In genomic region chr12:123670882-123671728, GRCh38 we compare ENCODE assay signal across 1 cellular context.
TF ChIP-seq lines count a peak whose summit lies in the region.

TCTN2 (plus strand) TSS chr12:123671113; CDS start chr12:123671241, 128 bp downstream.

TF ChIP-seq in HCT116, 20 proteins besides CTCF, POLR2A, EP300 and RAD21 (continued from another document):
- TF ChIP-seq REST (IDR thresholded peaks at IDR 0.05; ENCODE audit: low read depth) (no peak), EZH2 (IDR thresholded peaks at IDR 0.05) (no peak), JUND (IDR thresholded peaks at IDR 0.05) (no peak), ZFX (IDR thresholded peaks at IDR 0.05) (peak; percentile 40; the same call in 1 of the 2 replicates), POLR2AphosphoS5 (IDR thresholded peaks at IDR 0.05; ENCODE audit: low read depth, low read length) (peak; percentile 57), ELF1 (IDR thresholded peaks at IDR 0.05; ENCODE audit: borderline replicate concordance, low read depth) (no peak), CBX3 (IDR thresholded peaks at IDR 0.05; ENCODE audit: low read depth) (no peak), TCF7L2 (IDR thresholded peaks at IDR 0.05; ENCODE audit: borderline replicate concordance, extremely low read depth, insufficient read depth, insufficient read length) (no peak), ZNF274 (IDR thresholded peaks at IDR 0.05; ENCODE audit: low read depth, low read length) (no peak), SRF (IDR thresholded peaks at IDR 0.05; ENCODE audit: low read depth) (no peak), FOSL1 (IDR thresholded peaks at IDR 0.05; ENCODE audit: low read depth) (no peak), SIN3A (IDR thresholded peaks at IDR 0.05; ENCODE audit: low read depth) (no peak)
